In genomic region chr1:23650344-23650990, GRCh38 we compare ENCODE assay signal across 27 cellular contexts. TPM values are rescaled to one million over a fixed set of nuclear protein-coding genes. Genes with fewer than 3 reads are reported as not detected.
DNase-seq lines count a peak whose midpoint lies in the region; ATAC-seq and TF ChIP-seq lines count a peak whose summit lies in the region.
"Had no signal": no experiment of that assay in that cellular context is flagged by ENCODE, and none has a peak within 500 bp of the region (broad histone marks: within the 10 kb centered on the region; RNA-seq: fewer than 3 reads in every experiment).

No MANE protein-coding gene starts in this region.

- H3K36me3 ChIP-seq in neuronal stem cell (replicated peaks in 1 of 2; ENCODE audit: control insufficient read depth in 2 of 2, insufficient read depth in 2 of 2, low read length in 2 of 2): no peaks in the 10 kb centered on the region
- no peaks in the 10 kb centered on the region for H3K36me3 ChIP-seq in CD8-positive, alpha-beta T cell (ENCODE audit: insufficient read depth, low read length)
- H3K36me3 ChIP-seq: brain microvascular endothelial cell, Peyer's patch had no signal

- no peak overlapping the region for H2BK12ac ChIP-seq in neuronal stem cell (ENCODE audit: low read length)

- intact Hi-C loops in Right ventricle myocardium inferior (cut with DNase I) (no loop called here), cardiac septum (cut with DNase I) (no loop called here), left cardiac atrium (cut with DNase I) (no loop called here)
- intact Hi-C loops in CD8-positive, alpha-beta T cell (cut with DNase I, micrococcal nuclease): no loop called here

- H2BK5ac ChIP-seq in neuronal stem cell (ENCODE audit: low read length): no peak overlapping the region

- H3K27ac ChIP-seq in neuronal stem cell (replicated peaks; ENCODE audit: low read length): no peak overlapping the region
- H3K27ac ChIP-seq in CD8-positive, alpha-beta T cell (ENCODE audit: low read depth, low read length): no peak overlapping the region
- H3K27ac ChIP-seq: brain microvascular endothelial cell, dorsolateral prefrontal cortex, HL-60, Peyer's patch, VCaP had no signal

- H4K8ac ChIP-seq in neuronal stem cell (ENCODE audit: low read depth, low read length): no peak overlapping the region

- H3K4me1 Mint-ChIP-seq in CD8-positive, alpha-beta T cell (ENCODE audit: low read depth): no peaks in the 10 kb centered on the region
- H3K4me1 Mint-ChIP-seq: activated T-helper 17 cell treated with anti-CD3 and anti-CD28 coated beads, Interleukin-2, amount 50 U/mL, for 72 hours; CD4-positive, alpha-beta memory T cell; immature natural killer cell had no signal

- H3K4ac ChIP-seq in neuronal stem cell (ENCODE audit: low read length): no peak overlapping the region

- DNase-seq in Right ventricle myocardium inferior (ENCODE audit: missing footprints) (peak; percentile 80), cardiac septum (ENCODE audit: low spot score) (no peak), left cardiac atrium (peak; percentile 63), neuronal stem cell (ENCODE audit: low spot score) (no peak), nucleus accumbens (lab: John Stamatoyannopoulos, UW) (no peak), CD1c-positive myeloid dendritic cell (ENCODE audit: extremely low spot score) (no peak)
- DNase-seq in activated naive CD4-positive, alpha-beta T cell treated with anti-CD3 and anti-CD28 coated beads, Interleukin-2, amount 50 U/mL, for 72 hours (ENCODE audit: low spot score in 2 of 2): no peak
- DNase-seq in CD8-positive, alpha-beta T cell: no peak
- DNase-seq: activated CD4-positive, alpha-beta T cell treated with anti-CD3 and anti-CD28 coated beads for 4 hours; activated CD8-positive, alpha-beta T cell treated with anti-CD3 and anti-CD28 coated beads, Interleukin-2, amount 10 ng/mL, durations not matched to agents 7 days and 5 days; activated naive CD4-positive, alpha-beta T cell treated with anti-CD3 and anti-CD28 coated beads, Interleukin-2, amount 50 U/mL, for 16 hours; amniotic stem cell; CD4-positive, alpha-beta memory T cell; dorsolateral prefrontal cortex; immature natural killer cell; NCI-H2081 treated with DMSO at 0.1 percent for 48 hours; NCI-H226; occipital lobe; Peyer's patch; SIG-M5; stimulated activated naive CD4-positive, alpha-beta T cell treated with Interleukin-2 at 50 U/mL for 16 hours; SW 1271; T-helper 9 cell had no signal

- H2BK120ac ChIP-seq in neuronal stem cell (ENCODE audit: low read depth, low read length): no peak overlapping the region

- peak overlapping the region in 1 of 2 donors; percentile 60 for H3K27ac Mint-ChIP-seq in activated naive CD4-positive, alpha-beta T cell treated with anti-CD3 and anti-CD28 coated beads, Interleukin-2, amount 50 U/mL, for 72 hours
- no peak overlapping the region for H3K27ac Mint-ChIP-seq in CD8-positive, alpha-beta T cell
- H3K27ac Mint-ChIP-seq: activated CD8-positive, alpha-beta T cell treated with anti-CD3 and anti-CD28 coated beads, Interleukin-2, amount 10 ng/mL, durations not matched to agents 7 days and 5 days; activated T-helper 17 cell treated with anti-CD3 and anti-CD28 coated beads, Interleukin-2, amount 50 U/mL, for 72 hours; CD4-positive, alpha-beta memory T cell; immature natural killer cell had no signal

- H3K36me3 Mint-ChIP-seq in activated naive CD4-positive, alpha-beta T cell treated with anti-CD3 and anti-CD28 coated beads, Interleukin-2, amount 50 U/mL, for 72 hours: no peaks in the 10 kb centered on the region
- H3K36me3 Mint-ChIP-seq in CD8-positive, alpha-beta T cell: no peaks in the 10 kb centered on the region
- H3K36me3 Mint-ChIP-seq: CD4-positive, alpha-beta memory T cell; immature natural killer cell had no signal

- H3K23ac ChIP-seq in neuronal stem cell (ENCODE audit: low read depth, low read length, poor library complexity): no peak overlapping the region

- no peaks in the 10 kb centered on the region for H3K9me3 ChIP-seq in neuronal stem cell (replicated peaks in 1 of 2; ENCODE audit: control insufficient read depth in 2 of 2, insufficient read depth in 1 of 2, low read depth in 1 of 2, low read length in 2 of 2)
- no peaks in the 10 kb centered on the region for H3K9me3 ChIP-seq in CD8-positive, alpha-beta T cell (ENCODE audit: low read length)
- H3K9me3 ChIP-seq: Peyer's patch had no signal

- no peak overlapping the region for H3K4me3 Mint-ChIP-seq in CD8-positive, alpha-beta T cell
- H3K4me3 Mint-ChIP-seq: activated CD8-positive, alpha-beta T cell treated with anti-CD3 and anti-CD28 coated beads, Interleukin-2, amount 10 ng/mL, durations not matched to agents 7 days and 5 days; activated T-helper 17 cell treated with anti-CD3 and anti-CD28 coated beads, Interleukin-2, amount 50 U/mL, for 72 hours; CD4-positive, alpha-beta memory T cell; immature natural killer cell had no signal

- H3K9ac ChIP-seq in neuronal stem cell (ENCODE audit: low read depth, low read length, poor library complexity): no peak overlapping the region

- no peak overlapping the region for H2AK5ac ChIP-seq in neuronal stem cell (ENCODE audit: low read depth, low read length)

- POLR2A ChIA-PET in CD8-positive, alpha-beta T cell (lab: Charles Lee): no interaction called here

- no peak overlapping the region for H4K91ac ChIP-seq in neuronal stem cell (ENCODE audit: low read depth, low read length, poor library complexity)

- peak; percentile 86 for ATAC-seq in Right ventricle myocardium inferior
- ATAC-seq in left cardiac atrium: peak; percentile 39 to 69
- no peak for ATAC-seq in activated naive CD4-positive, alpha-beta T cell treated with anti-CD3 and anti-CD28 coated beads, Interleukin-2, amount 50 U/mL, for 72 hours
- ATAC-seq in CD8-positive, alpha-beta T cell: no peak
- ATAC-seq: activated CD8-positive, alpha-beta T cell treated with anti-CD3 and anti-CD28 coated beads, Interleukin-2, amount 10 ng/mL, durations not matched to agents 7 days and 5 days; activated T-helper 17 cell treated with anti-CD3 and anti-CD28 coated beads, Interleukin-2, amount 50 U/mL, for 72 hours had no signal

- no peak overlapping the region for H3K4me3 ChIP-seq in neuronal stem cell (ENCODE audit: low read length in 2 of 2)
- H3K4me3 ChIP-seq in CD8-positive, alpha-beta T cell (ENCODE audit: low read depth, low read length): no peak overlapping the region
- H3K4me3 ChIP-seq: dorsolateral prefrontal cortex, Peyer's patch had no signal

- peaks cover 4% of the 10 kb centered on the region for H3K27me3 Mint-ChIP-seq in CD8-positive, alpha-beta T cell (ENCODE audit: low read depth)

- H3K4me1 ChIP-seq in neuronal stem cell (ENCODE audit: control insufficient read depth in 2 of 2, insufficient read depth in 1 of 2, low read depth in 1 of 2, low read length in 2 of 2): no peaks in the 10 kb centered on the region
- H3K4me1 ChIP-seq in CD8-positive, alpha-beta T cell (ENCODE audit: insufficient read depth, low read length): no peaks in the 10 kb centered on the region
- H3K4me1 ChIP-seq: Peyer's patch had no signal

- H3K27me3 ChIP-seq in neuronal stem cell (ENCODE audit: control insufficient read depth in 3 of 3, insufficient read depth in 3 of 3, low read depth in 1 of 3, low read length in 3 of 3): peaks cover 0 to 17% (median 0%) of the 10 kb centered on the region in 3 experiments
- H3K27me3 ChIP-seq in CD8-positive, alpha-beta T cell (ENCODE audit: insufficient read depth, low read length): no peaks in the 10 kb centered on the region
- H3K27me3 ChIP-seq: Peyer's patch had no signal

- H3K4me2 ChIP-seq in neuronal stem cell (ENCODE audit: insufficient read depth, low read length, poor library complexity, severe bottlenecking): no peak overlapping the region

- no CpG with 5 or more reads among the region's 10 CpGs for WGBS in neuronal stem cell (ENCODE audit: extremely low coverage in 2 of 2, insufficient read length in 2 of 2, insufficient replicate concordance in 1 of 2), 2 donors

- CTCF ChIA-PET in CD8-positive, alpha-beta T cell (lab: Charles Lee): interaction anchor here (0.8 to 1.9 kb wide), 6 partner anchors 13 to 153 kb away, joined by 3 to 5 read pairs (median 4); no protein-coding TSS in a partner anchor

- no peak overlapping the region for H3K14ac ChIP-seq in neuronal stem cell (ENCODE audit: low read length)

- H2BK15ac ChIP-seq in neuronal stem cell (ENCODE audit: low read length): no peak overlapping the region

- peak overlapping the region; percentile 21 for H3K18ac ChIP-seq in neuronal stem cell (ENCODE audit: low read length)

- no peaks in the 10 kb centered on the region for H3K79me1 ChIP-seq in neuronal stem cell (ENCODE audit: low read depth, low read length)

- no peaks in the 10 kb centered on the region for H3K9me3 Mint-ChIP-seq in activated naive CD4-positive, alpha-beta T cell treated with anti-CD3 and anti-CD28 coated beads, Interleukin-2, amount 50 U/mL, for 72 hours
- H3K9me3 Mint-ChIP-seq in CD8-positive, alpha-beta T cell: no peaks in the 10 kb centered on the region
- H3K9me3 Mint-ChIP-seq: activated T-helper 17 cell treated with anti-CD3 and anti-CD28 coated beads, Interleukin-2, amount 50 U/mL, for 72 hours; CD4-positive, alpha-beta memory T cell; immature natural killer cell had no signal

- H2AFZ ChIP-seq in neuronal stem cell (ENCODE audit: low read length): no peak overlapping the region

- no peak for TF ChIP-seq CTCF in CD8-positive, alpha-beta T cell (IDR thresholded peaks at IDR 0.05)

RNA-seq across cellular contexts. Expression of gene RPL11, which starts 41.1 kb away (rescaled TPM):
- total RNA-seq in Right ventricle myocardium inferior (681 TPM), cardiac septum (521 TPM), left cardiac atrium (100 to 1,000 TPM; 639 to 683 TPM)
- 2,607 TPM for polyA plus RNA-seq in neuronal stem cell (2013, experiment 1 of 2)
- polyA plus RNA-seq in neuronal stem cell (2013, experiment 2 of 2): 2,636 TPM
- total RNA-seq in activated naive CD4-positive, alpha-beta T cell treated with anti-CD3 and anti-CD28 coated beads, Interleukin-2, amount 50 U/mL, for 72 hours: 1,000 to 10,000 TPM; 1,409 to 1,417 TPM
- 1,000 to 10,000 TPM; 2,153 to 2,178 TPM for total RNA-seq in CD8-positive, alpha-beta T cell

Comparison
In these comparisons a context has a peak if more than half of its experiments do, and no peak if none do; other contexts are left out.
1. DNase-seq: peak in Right ventricle myocardium inferior (single experiment) and left cardiac atrium (single experiment); none in cardiac septum (single experiment), neuronal stem cell (single experiment), nucleus accumbens (0 of 56), CD1c-positive myeloid dendritic cell (single experiment), activated naive CD4-positive, alpha-beta T cell treated with anti-CD3 and anti-CD28 coated beads, Interleukin-2, amount 50 U/mL, for 72 hours (0 of 2) and CD8-positive, alpha-beta T cell (0 of 7).
2. ATAC-seq: peak in Right ventricle myocardium inferior (single experiment) and left cardiac atrium (2 of 2); none in activated naive CD4-positive, alpha-beta T cell treated with anti-CD3 and anti-CD28 coated beads, Interleukin-2, amount 50 U/mL, for 72 hours (0 of 2) and CD8-positive, alpha-beta T cell (single experiment).